In genomic region chr21:34088752-34089151, GRCh38 we compare ENCODE assay signal across 12 cellular contexts. TPM values are rescaled to one million over a fixed set of nuclear protein-coding genes. Genes with fewer than 3 reads are reported as not detected.
DNase-seq lines count a peak whose midpoint lies in the region; ATAC-seq and TF ChIP-seq lines count a peak whose summit lies in the region.
"Had no signal": no experiment of that assay in that cellular context is flagged by ENCODE, and none has a peak within 500 bp of the region (broad histone marks: within the 10 kb centered on the region; RNA-seq: fewer than 3 reads in every experiment).

No MANE protein-coding gene starts in this region.

- 86% methylated on average over 3 of the region's 3 CpGs for WGBS in hepatocyte (ENCODE audit: low lambda C conversion rate, missing lambda C conversion rate)
- 88 to 92% methylated on average over 3 of the region's 3 CpGs for WGBS in gastroesophageal sphincter (ENCODE audit: low coverage in 1 of 2), 2 donors

- peaks cover 2 to 15% of the 10 kb centered on the region in 2 donors for H3K36me3 Mint-ChIP-seq in activated T-cell treated with anti-CD3 and anti-CD28 coated beads, Interleukin-2, amount 50 U/mL, for 72 hours (ENCODE audit: insufficient read depth in 2 of 2)
- H3K36me3 Mint-ChIP-seq in activated T-cell treated with anti-CD3 and anti-CD28 coated beads, Interleukin-2, amount 50 U/mL, for 4 hours (ENCODE audit: insufficient read depth) = peaks cover 10% of the 10 kb centered on the region
- H3K36me3 Mint-ChIP-seq in activated T-helper 17 cell treated with anti-CD3 and anti-CD28 coated beads, Interleukin-2, amount 50 U/mL, for 72 hours (ENCODE audit: low read depth) = peaks cover 41% of the 10 kb centered on the region

- H3K27ac Mint-ChIP-seq in activated T-cell treated with anti-CD3 and anti-CD28 coated beads, Interleukin-2, amount 50 U/mL, for 72 hours = peak overlapping the region; percentile 7
- no peak overlapping the region for H3K27ac Mint-ChIP-seq in activated T-helper 17 cell treated with anti-CD3 and anti-CD28 coated beads, Interleukin-2, amount 50 U/mL, for 72 hours
- H3K27ac Mint-ChIP-seq: B cell, H9 had no signal

- H3K79me2 ChIP-seq in hepatocyte = peaks cover 98% of the 10 kb centered on the region

- H2AFZ ChIP-seq in hepatocyte = no peak overlapping the region

- TF ChIP-seq EP300 in gastroesophageal sphincter (IDR thresholded peaks at IDR 0.05) = no peak

- H3K9me2 ChIP-seq in hepatocyte (replicated peaks; ENCODE audit: insufficient read depth) = no peaks in the 10 kb centered on the region

- no peak for DNase-seq in activated T-cell treated with anti-CD3 and anti-CD28 coated beads, Interleukin-2, amount 50 U/mL, for 72 hours
- no peak for DNase-seq in activated T-cell treated with anti-CD3 and anti-CD28 coated beads, Interleukin-2, amount 50 U/mL, for 4 hours
- DNase-seq in hepatocyte (ENCODE audit: low spot score) = no peak
- DNase-seq: CD8-positive, alpha-beta memory T cell; COR-L47; DMS 273 treated with DMSO at 0.1 percent for 48 hours; H9 had no signal

- no peak overlapping the region for H3K4me3 ChIP-seq in hepatocyte
- H3K4me3 ChIP-seq in gastroesophageal sphincter = no peak overlapping the region
- H3K4me3 ChIP-seq: BLaER1 treated with 17β-estradiol and CSF1 and Interleukin-3, amounts not matched to agents 10 nM and 100 nM had no signal

- no peaks in the 10 kb centered on the region for H3K9me3 ChIP-seq in hepatocyte (ENCODE audit: low read depth)
- H3K9me3 ChIP-seq in gastroesophageal sphincter = no peaks in the 10 kb centered on the region

- TF ChIP-seq POLR2A in gastroesophageal sphincter (IDR thresholded peaks at IDR 0.05) = no peak

- no peak overlapping the region for H3K4me2 ChIP-seq in hepatocyte

- peaks cover 38% of the 10 kb centered on the region for H3K4me1 Mint-ChIP-seq in activated T-cell treated with anti-CD3 and anti-CD28 coated beads, Interleukin-2, amount 50 U/mL, for 72 hours (ENCODE audit: low read depth)
- H3K4me1 Mint-ChIP-seq in activated T-cell treated with anti-CD3 and anti-CD28 coated beads, Interleukin-2, amount 50 U/mL, for 4 hours (ENCODE audit: low read depth) = peaks cover 50% of the 10 kb centered on the region
- peaks cover 14% of the 10 kb centered on the region for H3K4me1 Mint-ChIP-seq in activated T-helper 17 cell treated with anti-CD3 and anti-CD28 coated beads, Interleukin-2, amount 50 U/mL, for 72 hours

- no peaks in the 10 kb centered on the region for H3K36me3 ChIP-seq in hepatocyte (replicated peaks; ENCODE audit: insufficient read depth, low read depth)
- H3K36me3 ChIP-seq in gastroesophageal sphincter = no peaks in the 10 kb centered on the region

- ATAC-seq in activated T-cell treated with anti-CD3 and anti-CD28 coated beads, Interleukin-2, amount 50 U/mL, for 72 hours (replicated peaks in 1 of 2) = no peak
- no peak for ATAC-seq in activated T-cell treated with anti-CD3 and anti-CD28 coated beads, Interleukin-2, amount 50 U/mL, for 4 hours
- ATAC-seq in activated T-helper 17 cell treated with anti-CD3 and anti-CD28 coated beads, Interleukin-2, amount 50 U/mL, for 72 hours (replicated peaks) = no peak
- no peak for ATAC-seq in gastroesophageal sphincter
- ATAC-seq in HG03571 (IDR thresholded peaks at IDR 0.05; ENCODE audit: unreplicated experiment) = no peak

- TF ChIP-seq CTCF in hepatocyte (IDR thresholded peaks at IDR 0.05; ENCODE audit: poor library complexity) = no peak
- no peak for TF ChIP-seq CTCF in gastroesophageal sphincter (IDR thresholded peaks at IDR 0.05)

- no peaks in the 10 kb centered on the region for H3K27me3 Mint-ChIP-seq in activated T-cell treated with anti-CD3 and anti-CD28 coated beads, Interleukin-2, amount 50 U/mL, for 72 hours (ENCODE audit: low read depth)
- no peaks in the 10 kb centered on the region for H3K27me3 Mint-ChIP-seq in activated T-cell treated with anti-CD3 and anti-CD28 coated beads, Interleukin-2, amount 50 U/mL, for 4 hours (ENCODE audit: low read depth)
- no peaks in the 10 kb centered on the region for H3K27me3 Mint-ChIP-seq in activated T-helper 17 cell treated with anti-CD3 and anti-CD28 coated beads, Interleukin-2, amount 50 U/mL, for 72 hours
- H3K27me3 Mint-ChIP-seq: B cell; CD8-positive, alpha-beta memory T cell had no signal

- H3K27me3 ChIP-seq in hepatocyte (no peaks in the 10 kb centered on the region), gastroesophageal sphincter (no peaks in the 10 kb centered on the region)
- H3K27me3 ChIP-seq: BLaER1 treated with 17β-estradiol and CSF1 and Interleukin-3, amounts not matched to agents 10 nM and 100 nM had no signal

- peaks cover 84% of the 10 kb centered on the region for H4K20me1 ChIP-seq in hepatocyte (ENCODE audit: insufficient read depth, poor library complexity, severe bottlenecking)

- H3K4me1 ChIP-seq in hepatocyte (ENCODE audit: insufficient read depth) (peaks cover 19% of the 10 kb centered on the region), gastroesophageal sphincter (peaks cover 2 to 73% (median 7%) of the 10 kb centered on the region in 3 donors)

- H3K9me3 Mint-ChIP-seq in activated T-cell treated with anti-CD3 and anti-CD28 coated beads, Interleukin-2, amount 50 U/mL, for 72 hours = no peaks in the 10 kb centered on the region
- H3K9me3 Mint-ChIP-seq in activated T-cell treated with anti-CD3 and anti-CD28 coated beads, Interleukin-2, amount 50 U/mL, for 4 hours = no peaks in the 10 kb centered on the region
- H3K9me3 Mint-ChIP-seq in activated T-helper 17 cell treated with anti-CD3 and anti-CD28 coated beads, Interleukin-2, amount 50 U/mL, for 72 hours = no peaks in the 10 kb centered on the region
- H3K9me3 Mint-ChIP-seq: CD8-positive, alpha-beta memory T cell; H9 had no signal

- no peak overlapping the region for H3K4me3 Mint-ChIP-seq in activated T-cell treated with anti-CD3 and anti-CD28 coated beads, Interleukin-2, amount 50 U/mL, for 72 hours
- H3K4me3 Mint-ChIP-seq in activated T-cell treated with anti-CD3 and anti-CD28 coated beads, Interleukin-2, amount 50 U/mL, for 4 hours = no peak overlapping the region
- H3K4me3 Mint-ChIP-seq in activated T-helper 17 cell treated with anti-CD3 and anti-CD28 coated beads, Interleukin-2, amount 50 U/mL, for 72 hours = peak overlapping the region; percentile 14
- H3K4me3 Mint-ChIP-seq: B cell, H9 had no signal

- H3K27ac ChIP-seq in hepatocyte (peak overlapping the region; percentile 32), gastroesophageal sphincter (no peak overlapping the region)
- H3K27ac ChIP-seq: BLaER1 treated with 17β-estradiol and CSF1 and Interleukin-3, amounts not matched to agents 10 nM and 100 nM had no signal

RNA-seq across cellular contexts. Expression of gene MRPS6, which starts 15.4 kb away (rescaled TPM):
- total RNA-seq in activated T-cell treated with anti-CD3 and anti-CD28 coated beads, Interleukin-2, amount 50 U/mL, for 72 hours = 100 to 1,000 TPM; 154 to 193 TPM
- total RNA-seq in activated T-cell treated with anti-CD3 and anti-CD28 coated beads, Interleukin-2, amount 50 U/mL, for 4 hours = 10 to 100 TPM; 89.8 to 98.8 (median 98.6) TPM
- total RNA-seq in activated T-helper 17 cell treated with anti-CD3 and anti-CD28 coated beads, Interleukin-2, amount 50 U/mL, for 72 hours = 100 to 1,000 TPM; 131 to 141 TPM
- total RNA-seq in hepatocyte (54.9 and 72.3 TPM in 2 replicates), gastroesophageal sphincter (10 to 100 TPM; 33.1 to 63.7 (median 39.3) TPM)
- 188 and 201 TPM in 2 replicates for polyA plus RNA-seq in hepatocyte

RNA-seq across cellular contexts. Expression of gene SLC5A3, which starts 15.4 kb away (rescaled TPM):
- total RNA-seq in activated T-cell treated with anti-CD3 and anti-CD28 coated beads, Interleukin-2, amount 50 U/mL, for 72 hours = 10 to 100 TPM; 37.6 to 39.8 TPM
- 10 to 100 TPM; 10.1 to 12.4 (median 11.6) TPM for total RNA-seq in activated T-cell treated with anti-CD3 and anti-CD28 coated beads, Interleukin-2, amount 50 U/mL, for 4 hours
- 10 to 100 TPM; 35.5 to 72.2 TPM for total RNA-seq in activated T-helper 17 cell treated with anti-CD3 and anti-CD28 coated beads, Interleukin-2, amount 50 U/mL, for 72 hours
- total RNA-seq in hepatocyte (64.0 and 67.1 TPM in 2 replicates), gastroesophageal sphincter (10 to 100 TPM; 11.5 to 29.6 (median 24.4) TPM)
- polyA plus RNA-seq in hepatocyte = 8.1 and 9.2 TPM in 2 replicates
